In genomic region chr4:76634239-76634638, GRCh38 we compare ENCODE assay signal across 13 cellular contexts.
DNase-seq lines count a peak whose midpoint lies in the region; ATAC-seq and TF ChIP-seq lines count a peak whose summit lies in the region.
"Had no signal": no experiment of that assay in that cellular context is flagged by ENCODE, and none has a peak within 500 bp of the region (broad histone marks: within the 10 kb centered on the region; RNA-seq: fewer than 3 reads in every experiment).

No MANE protein-coding gene starts in this region.

- H3K4me2 ChIP-seq in BLaER1 treated with 17β-estradiol and CSF1 and Interleukin-3, amounts not matched to agents 10 nM and 100 nM, result peak overlapping the region; percentile 27 to 72 (median 60); a peak in 21 of 22 replicates
- peak overlapping the region; percentile 53; the same call in 1 of the 2 replicates for H3K4me2 ChIP-seq in PC-3 (ENCODE audit: low read length)

- no peak overlapping the region for H3K9ac ChIP-seq in BLaER1 treated with 17β-estradiol and CSF1 and Interleukin-3, amounts not matched to agents 10 nM and 100 nM
- H3K9ac ChIP-seq in PC-3 (ENCODE audit: low read length), result no peak overlapping the region

- H3K36me3 ChIP-seq in BLaER1 treated with 17β-estradiol and CSF1 and Interleukin-3, amounts not matched to agents 10 nM and 100 nM, result no peaks in the 10 kb centered on the region
- no peaks in the 10 kb centered on the region for H3K36me3 ChIP-seq in PC-3 (ENCODE audit: low read depth, low read length)
- H3K36me3 ChIP-seq: neutrophil had no signal

- no peak for TF ChIP-seq CTCF in PC-3 (conservative IDR thresholded peaks at IDR 0.05; ENCODE audit: low read depth, low read length)
- no peak for TF ChIP-seq CTCF in epithelial cell of esophagus (IDR thresholded peaks at IDR 0.05; ENCODE audit: insufficient read depth, low read depth, low read length, missing control alignments)
- TF ChIP-seq CTCF in omental fat pad (IDR thresholded peaks at IDR 0.05), result no peak

- H3K9me3 ChIP-seq in BLaER1 treated with 17β-estradiol and CSF1 and Interleukin-3, amounts not matched to agents 10 nM and 100 nM (replicated peaks in 1 of 11), result peaks cover 5 to 35% (median 14%) of the 10 kb centered on the region in 11 experiments; a peak in 16 of 22 replicates
- H3K9me3 ChIP-seq in PC-3 (ENCODE audit: low read length), result no peaks in the 10 kb centered on the region
- H3K9me3 ChIP-seq: neutrophil had no signal

- H2AFZ ChIP-seq in PC-3 (ENCODE audit: low read length), result no peak overlapping the region

- H3K4me1 ChIP-seq in BLaER1 treated with 17β-estradiol and CSF1 and Interleukin-3, amounts not matched to agents 10 nM and 100 nM, result peaks cover 0 to 21% (median 15%) of the 10 kb centered on the region in 10 experiments; a peak in 17 of 20 replicates
- H3K4me1 ChIP-seq in PC-3 (ENCODE audit: insufficient read depth, low read length), result peaks cover 33% of the 10 kb centered on the region

- no peak overlapping the region; a peak in 1 of 20 replicates for H3K4me3 ChIP-seq in BLaER1 treated with 17β-estradiol and CSF1 and Interleukin-3, amounts not matched to agents 10 nM and 100 nM
- no peak overlapping the region; the same call in 1 of the 2 replicates for H3K4me3 ChIP-seq in PC-3 (ENCODE audit: low read length)
- H3K4me3 ChIP-seq in epithelial cell of esophagus (ENCODE audit: low read length), result no peak overlapping the region

- H3K27me3 ChIP-seq in BLaER1 treated with 17β-estradiol and CSF1 and Interleukin-3, amounts not matched to agents 10 nM and 100 nM, result no peaks in the 10 kb centered on the region
- H3K27me3 ChIP-seq in PC-3 (ENCODE audit: low read length), result no peaks in the 10 kb centered on the region

- DNase-seq in PC-3 (peak; percentile 41), epithelial cell of esophagus (ENCODE audit: low read depth) (peak; percentile 88), omental fat pad (ENCODE audit: low spot score) (no peak), T-helper 2 cell (no peak), COLO829 (ENCODE audit: low spot score) (no peak)
- DNase-seq: CD8-positive, alpha-beta T cell; NCI-H1092 treated with DMSO at 0.1 percent for 48 hours; NCI-H524; stimulated activated CD4-positive, alpha-beta T cell treated with anti-CD3 and anti-CD28 coated beads, Interleukin-15, amount 100 ng/mL, for 24 hours had no signal

- no peak for ATAC-seq in PC-3
- peak; percentile 65 for ATAC-seq in omental fat pad (ENCODE audit: low FRiP score)
- ATAC-seq in HG02588 (IDR thresholded peaks at IDR 0.05; ENCODE audit: unreplicated experiment), result no peak
- no peak for ATAC-seq in HG03196 (IDR thresholded peaks at IDR 0.05; ENCODE audit: unreplicated experiment)
- ATAC-seq: CD8-positive, alpha-beta T cell had no signal

- POLR2A ChIA-PET in PC-3 (lab: Charles Lee; ENCODE audit: unreplicated experiment), result no interaction called here

- no peaks in the 10 kb centered on the region for H3K9me2 ChIP-seq in PC-3 (replicated peaks; ENCODE audit: low read length)

- CTCF ChIA-PET in PC-3 (lab: Charles Lee), result no interaction called here

- no TSS peak for BruUV-seq in PC-3 (replicated peaks; lab: Mats Ljungman, UMichigan)

- H3K27ac ChIP-seq in BLaER1 treated with 17β-estradiol and CSF1 and Interleukin-3, amounts not matched to agents 10 nM and 100 nM, result peak overlapping the region in 3 of 11 experiments; percentile 17 to 32 (median 30); a peak in 2 of 22 replicates
- no peak overlapping the region for H3K27ac ChIP-seq in PC-3 (ENCODE audit: low read length)
- H3K27ac ChIP-seq: neutrophil had no signal

- H3K79me2 ChIP-seq in PC-3 (ENCODE audit: low read length), result no peaks in the 10 kb centered on the region

- H3F3A ChIP-seq in PC-3 (ENCODE audit: low read length, unreplicated experiment), result no peaks in the 10 kb centered on the region

- intact Hi-C loops in PC-3 (cut with micrococcal nuclease), result no loop called here

- H4K20me1 ChIP-seq in BLaER1 treated with 17β-estradiol and CSF1 and Interleukin-3, amounts not matched to agents 10 nM and 100 nM, result no peaks in the 10 kb centered on the region
- H4K20me1 ChIP-seq in PC-3 (ENCODE audit: low read length), result no peaks in the 10 kb centered on the region

Comparison
In these comparisons a context has a peak if more than half of its experiments do, and no peak if none do; other contexts are left out.
1. DNase-seq: peak in PC-3 (single experiment) and epithelial cell of esophagus (single experiment); none in omental fat pad (single experiment), T-helper 2 cell (0 of 5) and COLO829 (single experiment).